ENCODE assay signal across 21 cellular contexts in genomic region chr2:29009270-29009669, GRCh38. TPM values are rescaled to one million over a fixed set of nuclear protein-coding genes. Genes with fewer than 3 reads are reported as not detected.
DNase-seq lines count a peak whose midpoint lies in the region; ATAC-seq and TF ChIP-seq lines count a peak whose summit lies in the region.
"Had no signal": no experiment of that assay in that cellular context is flagged by ENCODE, and none has a peak within 500 bp of the region (broad histone marks: within the 10 kb centered on the region; RNA-seq: fewer than 3 reads in every experiment).

No MANE protein-coding gene starts in this region.

- peak overlapping the region; percentile 72 for H3K27ac Mint-ChIP-seq in T-helper 2 cell treated with Interferon-gamma antibody and Interleukin-4, amounts not matched to agents 5 μg/mL and 100 μg/mL, for 36 hours
- peak overlapping the region; percentile 97 for H3K27ac Mint-ChIP-seq in activated CD8-positive, alpha-beta T cell treated with anti-CD3 and anti-CD28 coated beads for 36 hours
- peak overlapping the region; percentile 73 to 100 (median 99) for H3K27ac Mint-ChIP-seq in naive thymus-derived CD4-positive, alpha-beta T cell
- H3K27ac Mint-ChIP-seq: B cell had no signal

- peaks cover 40% of the 10 kb centered on the region for H3K4me1 Mint-ChIP-seq in T-helper 2 cell treated with Interferon-gamma antibody and Interleukin-4, amounts not matched to agents 5 μg/mL and 100 μg/mL, for 36 hours (ENCODE audit: low read depth)
- peaks cover 57% of the 10 kb centered on the region for H3K4me1 Mint-ChIP-seq in activated CD8-positive, alpha-beta T cell treated with anti-CD3 and anti-CD28 coated beads for 36 hours (ENCODE audit: low read depth)
- peaks cover 44 to 58% (median 55%) of the 10 kb centered on the region in 7 donors for H3K4me1 Mint-ChIP-seq in naive thymus-derived CD4-positive, alpha-beta T cell

- no peak for ATAC-seq in activated CD8-positive, alpha-beta T cell treated with anti-CD3 and anti-CD28 coated beads for 36 hours
- no peak for ATAC-seq in naive thymus-derived CD4-positive, alpha-beta T cell
- ATAC-seq: sciatic nerve, SK-N-SH treated with all-trans-retinoic acid at 6 μM for 48 hours had no signal

- peaks cover 56 to 78% (median 65%) of the 10 kb centered on the region in 10 experiments for H3K4me1 ChIP-seq in BLaER1 treated with 17β-estradiol and CSF1 and Interleukin-3, amounts not matched to agents 10 nM and 100 nM
- peaks cover 55 to 57% of the 10 kb centered on the region in 2 donors for H3K4me1 ChIP-seq in naive thymus-derived CD4-positive, alpha-beta T cell (ENCODE audit: control insufficient read depth in 2 of 2, insufficient read depth in 2 of 2, low read length in 2 of 2)

- CTCF ChIA-PET in activated CD8-positive, alpha-beta T cell treated with anti-CD3 and anti-CD28 coated beads for 36 hours (lab: Charles Lee) = interaction anchor here (1.0 kb wide), 1 partner anchor 50 kb away, joined by 3 read pairs; no protein-coding TSS in a partner anchor
- CTCF ChIA-PET in naive thymus-derived CD4-positive, alpha-beta T cell (lab: Charles Lee) = no interaction called here

- H3K9me3 ChIP-seq in BLaER1 treated with 17β-estradiol and CSF1 and Interleukin-3, amounts not matched to agents 10 nM and 100 nM (replicated peaks in 1 of 11) = no peaks in the 10 kb centered on the region
- no peaks in the 10 kb centered on the region for H3K9me3 ChIP-seq in naive thymus-derived CD4-positive, alpha-beta T cell (ENCODE audit: control insufficient read depth in 2 of 3, low read length in 3 of 3)
- H3K9me3 ChIP-seq: ascending aorta, ovary had no signal

- H3K4me3 Mint-ChIP-seq in T-helper 2 cell treated with Interferon-gamma antibody and Interleukin-4, amounts not matched to agents 5 μg/mL and 100 μg/mL, for 36 hours = no peak overlapping the region
- peak overlapping the region; percentile 55 for H3K4me3 Mint-ChIP-seq in activated CD8-positive, alpha-beta T cell treated with anti-CD3 and anti-CD28 coated beads for 36 hours
- H3K4me3 Mint-ChIP-seq in naive thymus-derived CD4-positive, alpha-beta T cell = peak overlapping the region in 5 of 10 donors; percentile 46 to 92 (median 74)
- H3K4me3 Mint-ChIP-seq: B cell had no signal

- H4K20me1 ChIP-seq in BLaER1 treated with 17β-estradiol and CSF1 and Interleukin-3, amounts not matched to agents 10 nM and 100 nM = peaks cover 0 to 16% (median 0%) of the 10 kb centered on the region in 11 experiments; a peak in 2 of 22 replicates

- peak overlapping the region in 4 of 11 experiments; percentile 78 to 83 (median 80); a peak in 9 of 22 replicates for H3K9ac ChIP-seq in BLaER1 treated with 17β-estradiol and CSF1 and Interleukin-3, amounts not matched to agents 10 nM and 100 nM

- peaks cover 1% of the 10 kb centered on the region for H3K36me3 Mint-ChIP-seq in T-helper 2 cell treated with Interferon-gamma antibody and Interleukin-4, amounts not matched to agents 5 μg/mL and 100 μg/mL, for 36 hours (ENCODE audit: low read depth)
- no peaks in the 10 kb centered on the region for H3K36me3 Mint-ChIP-seq in activated CD8-positive, alpha-beta T cell treated with anti-CD3 and anti-CD28 coated beads for 36 hours (ENCODE audit: low read depth)
- H3K36me3 Mint-ChIP-seq in naive thymus-derived CD4-positive, alpha-beta T cell = no peaks in the 10 kb centered on the region

- intact Hi-C loops in activated CD8-positive, alpha-beta T cell treated with anti-CD3 and anti-CD28 coated beads for 36 hours (cut with micrococcal nuclease) = no loop called here
- intact Hi-C loops in naive thymus-derived CD4-positive, alpha-beta T cell (cut with micrococcal nuclease) = no loop called here

- H3K36me3 ChIP-seq in BLaER1 treated with 17β-estradiol and CSF1 and Interleukin-3, amounts not matched to agents 10 nM and 100 nM = no peaks in the 10 kb centered on the region
- no peaks in the 10 kb centered on the region for H3K36me3 ChIP-seq in naive thymus-derived CD4-positive, alpha-beta T cell (ENCODE audit: control insufficient read depth in 2 of 3, insufficient read depth in 3 of 3, low read length in 3 of 3)
- H3K36me3 ChIP-seq: ascending aorta, ovary had no signal

- H3K4me3 ChIP-seq in BLaER1 treated with 17β-estradiol and CSF1 and Interleukin-3, amounts not matched to agents 10 nM and 100 nM = no peak overlapping the region
- H3K4me3 ChIP-seq in naive thymus-derived CD4-positive, alpha-beta T cell (ENCODE audit: low read length) = no peak overlapping the region
- H3K4me3 ChIP-seq: ascending aorta, lung, ovary had no signal

- DNase-seq in T-helper 2 cell treated with Interferon-gamma antibody and Interleukin-4, amounts not matched to agents 5 μg/mL and 100 μg/mL, for 36 hours (ENCODE audit: low spot score) = no peak
- DNase-seq in T-helper 2 cell = no peak
- peak; percentile 23 for DNase-seq in activated CD8-positive, alpha-beta T cell treated with anti-CD3 and anti-CD28 coated beads for 36 hours
- no peak for DNase-seq in naive thymus-derived CD4-positive, alpha-beta T cell
- no peak for DNase-seq in DMS153 treated with DMSO at 0.1 percent for 48 hours (lab: John Stamatoyannopoulos, UW; ENCODE audit: unreplicated experiment)
- DNase-seq in middle frontal gyrus (ENCODE audit: extremely low spot score, low spot score) = no peak
- DNase-seq in SIG-M5 (lab: John Stamatoyannopoulos, UW) = no peak
- DNase-seq: 8988T; activated CD4-positive, alpha-beta T cell treated with anti-CD3 and anti-CD28 coated beads, Interleukin-2, amount 50 U/mL, for 4 hours; Kasumi-1; NCI-H1092; NCI-H2081; NCI-H446 treated with DMSO at 0.1 percent for 48 hours; ovary; stimulated activated CD4-positive, alpha-beta T cell treated with anti-CD3 and anti-CD28 coated beads, Interleukin-2, amount 100 ng/mL, for 24 hours had no signal

- peak overlapping the region in 10 of 11 experiments; percentile 54 to 93 (median 84); a peak in 14 of 22 replicates for H3K27ac ChIP-seq in BLaER1 treated with 17β-estradiol and CSF1 and Interleukin-3, amounts not matched to agents 10 nM and 100 nM
- peak overlapping the region; percentile 77 for H3K27ac ChIP-seq in naive thymus-derived CD4-positive, alpha-beta T cell (ENCODE audit: low read depth, low read length)
- H3K27ac ChIP-seq: ascending aorta, ovary had no signal

- no peak for TF ChIP-seq CTCF in activated CD8-positive, alpha-beta T cell treated with anti-CD3 and anti-CD28 coated beads for 36 hours (IDR thresholded peaks at IDR 0.05)

- POLR2A ChIA-PET in activated CD8-positive, alpha-beta T cell treated with anti-CD3 and anti-CD28 coated beads for 36 hours (lab: Charles Lee) = interaction anchor here (3.7 kb wide), 1 partner anchor 106 kb away, joined by 29 read pairs; the partner anchor contains the start of gene CLIP4
- POLR2A ChIA-PET in naive thymus-derived CD4-positive, alpha-beta T cell (lab: Charles Lee) = interaction anchor here (4.3 to 7.8 kb wide), 2 partner anchors 8 to 107 kb away, joined by 34 to 80 read pairs; partner anchors contain the start of gene CLIP4

- no peaks in the 10 kb centered on the region for H3K9me3 Mint-ChIP-seq in T-helper 2 cell treated with Interferon-gamma antibody and Interleukin-4, amounts not matched to agents 5 μg/mL and 100 μg/mL, for 36 hours
- H3K9me3 Mint-ChIP-seq in activated CD8-positive, alpha-beta T cell treated with anti-CD3 and anti-CD28 coated beads for 36 hours = no peaks in the 10 kb centered on the region
- H3K9me3 Mint-ChIP-seq in naive thymus-derived CD4-positive, alpha-beta T cell = no peaks in the 10 kb centered on the region

- no peaks in the 10 kb centered on the region for H3K27me3 Mint-ChIP-seq in T-helper 2 cell treated with Interferon-gamma antibody and Interleukin-4, amounts not matched to agents 5 μg/mL and 100 μg/mL, for 36 hours (ENCODE audit: low read depth)
- H3K27me3 Mint-ChIP-seq in activated CD8-positive, alpha-beta T cell treated with anti-CD3 and anti-CD28 coated beads for 36 hours = no peaks in the 10 kb centered on the region
- no peaks in the 10 kb centered on the region for H3K27me3 Mint-ChIP-seq in naive thymus-derived CD4-positive, alpha-beta T cell

- peak overlapping the region; percentile 83 to 99 (median 97) for H3K4me2 ChIP-seq in BLaER1 treated with 17β-estradiol and CSF1 and Interleukin-3, amounts not matched to agents 10 nM and 100 nM

- H3K27me3 ChIP-seq in BLaER1 treated with 17β-estradiol and CSF1 and Interleukin-3, amounts not matched to agents 10 nM and 100 nM = no peaks in the 10 kb centered on the region
- no peaks in the 10 kb centered on the region for H3K27me3 ChIP-seq in naive thymus-derived CD4-positive, alpha-beta T cell (ENCODE audit: control insufficient read depth in 2 of 2, insufficient read depth in 2 of 2, low read length in 2 of 2)
- H3K27me3 ChIP-seq: ascending aorta, ovary had no signal

RNA-seq across cellular contexts. Expression of gene TOGARAM2, which starts 28.2 kb away (rescaled TPM):
- 1 to 10 TPM; 2.3 to 2.7 TPM for total RNA-seq in activated CD8-positive, alpha-beta T cell treated with anti-CD3 and anti-CD28 coated beads for 36 hours
- 1 to 10 TPM in 4 of 5 experiments, under 1 TPM in 1; 0.97 to 4.9 (median 1.6) TPM for total RNA-seq in naive thymus-derived CD4-positive, alpha-beta T cell
- polyA plus RNA-seq in naive thymus-derived CD4-positive, alpha-beta T cell = under 1 TPM in 1 of 2 donors, not detected in 1; 0.58 TPM
- total RNA-seq: ascending aorta had no signal
